ENCODE assay signal across 10 cellular contexts in the genomic region with DNA sequence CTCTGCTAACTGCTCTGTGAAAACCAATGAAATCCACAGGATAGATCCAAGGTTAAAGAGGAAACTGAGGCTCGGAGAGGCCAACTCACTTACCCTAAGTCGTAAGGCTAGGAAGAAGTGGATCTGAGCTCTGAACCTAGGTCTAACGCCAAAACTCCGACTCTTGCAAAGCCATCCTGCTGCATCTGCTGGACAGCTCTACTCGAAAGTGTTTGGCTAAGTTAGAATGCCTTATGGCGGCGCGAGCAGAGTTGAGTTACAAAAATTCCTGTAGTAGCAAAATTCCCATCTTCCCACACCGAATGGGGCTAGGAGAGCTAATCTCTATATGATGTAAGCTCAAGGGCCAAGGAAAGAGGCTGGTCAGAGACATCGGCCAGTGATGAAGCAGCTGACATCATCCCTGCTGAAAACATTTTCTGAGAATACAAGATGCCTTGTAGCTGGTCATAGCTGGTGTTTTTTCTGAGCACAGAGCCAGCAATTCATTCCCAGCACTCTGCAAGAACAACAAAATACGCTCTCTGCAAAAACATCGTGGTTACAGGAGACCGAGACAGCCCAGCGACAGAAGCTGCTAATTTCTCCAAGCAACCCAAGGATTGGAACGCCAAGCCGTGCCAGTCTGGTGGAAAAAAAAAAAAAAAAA. TPM values are rescaled to one million over a fixed set of nuclear protein-coding genes. Genes with fewer than 3 reads are reported as not detected.
DNase-seq lines count a peak whose midpoint lies in the region; ATAC-seq and TF ChIP-seq lines count a peak whose summit lies in the region.
"Had no signal": no experiment of that assay in that cellular context is flagged by ENCODE, and none has a peak within 500 bp of the region (broad histone marks: within the 10 kb centered on the region; RNA-seq: fewer than 3 reads in every experiment).

No MANE protein-coding gene starts in this region.

- H3K27me3 Mint-ChIP-seq in progenitor cell of endocrine pancreas = no peaks in the 10 kb centered on the region

- H3K4me2 ChIP-seq in GM23248 (ENCODE audit: unreplicated experiment) (peak overlapping the region; percentile 95), SU-DHL-6 (ENCODE audit: low read depth, low read length, poor library complexity, severe bottlenecking) (peak overlapping the region; percentile 73), fibroblast of lung (ENCODE audit: extremely low read depth, insufficient read depth, low read length) (peak overlapping the region; percentile 61)

- H3F3A ChIP-seq in GM23248 (ENCODE audit: insufficient read depth) = no peaks in the 10 kb centered on the region
- H3F3A ChIP-seq in SU-DHL-6 (ENCODE audit: insufficient read depth) = no peaks in the 10 kb centered on the region

- in situ Hi-C loops in GM23248 (cut with MboI) = no loop called here

- no peak for ATAC-seq in HG03469 (IDR thresholded peaks at IDR 0.05; ENCODE audit: unreplicated experiment)
- ATAC-seq in HG02610 (IDR thresholded peaks at IDR 0.05; ENCODE audit: unreplicated experiment) = no peak

- TF ChIP-seq CTCF in SU-DHL-6 (IDR thresholded peaks at IDR 0.05; ENCODE audit: insufficient read depth, low read length, poor library complexity, severe bottlenecking) = no peak
- TF ChIP-seq CTCF in fibroblast of lung (conservative IDR thresholded peaks at IDR 0.05 in 1 of 2, IDR thresholded peaks at IDR 0.05 in 1 of 2; ENCODE audit: low read depth in 1 of 2, low read length in 2 of 2) = no peak
- no peak for TF ChIP-seq CTCF in progenitor cell of endocrine pancreas (IDR thresholded peaks at IDR 0.05; ENCODE audit: unreplicated experiment)

- H3K27ac Mint-ChIP-seq in progenitor cell of endocrine pancreas = no peak overlapping the region

- H3K9me3 ChIP-seq in GM23248 (ENCODE audit: low read depth) (no peaks in the 10 kb centered on the region), SU-DHL-6 (ENCODE audit: insufficient read depth, low read length) (no peaks in the 10 kb centered on the region), fibroblast of lung (ENCODE audit: control insufficient read depth, insufficient read depth, low read depth, low read length) (no peaks in the 10 kb centered on the region)

- no peaks in the 10 kb centered on the region for H3K9me2 ChIP-seq in GM23248 (ENCODE audit: insufficient read depth)
- no peaks in the 10 kb centered on the region for H3K9me2 ChIP-seq in SU-DHL-6 (replicated peaks; ENCODE audit: insufficient read depth, low read length)

- H3K4me1 Mint-ChIP-seq in progenitor cell of endocrine pancreas (ENCODE audit: low read depth) = peaks cover 25% of the 10 kb centered on the region

- H3K27ac ChIP-seq in GM23248 (0 out of 2 replicates have a peak overlapping the region, but pooled peaks have one; percentile 1), SU-DHL-6 (ENCODE audit: low read depth, low read length) (no peak overlapping the region), fibroblast of lung (ENCODE audit: insufficient read depth, low read length) (no peak overlapping the region)

- no peaks in the 10 kb centered on the region for H3K27me3 ChIP-seq in GM23248 (replicated peaks; ENCODE audit: insufficient read depth)
- no peaks in the 10 kb centered on the region for H3K27me3 ChIP-seq in SU-DHL-6 (ENCODE audit: low read length)
- H3K27me3 ChIP-seq in fibroblast of lung (ENCODE audit: control insufficient read depth, insufficient read depth, low read length) = no peaks in the 10 kb centered on the region

- peak overlapping the region; percentile 99 for H3K4me3 Mint-ChIP-seq in progenitor cell of endocrine pancreas (ENCODE audit: low read depth)

- H2AFZ ChIP-seq in GM23248 (no peak overlapping the region), SU-DHL-6 (ENCODE audit: low read depth, low read length, severe bottlenecking) (no peak overlapping the region), fibroblast of lung (ENCODE audit: low read length) (no peak overlapping the region)

- WGBS in GM23248 (ENCODE audit: low coverage in 1 of 2, low lambda C conversion rate in 2 of 2, missing lambda C conversion rate in 2 of 2), 2 experiments = 65 to 68% methylated on average over 16 of the region's 16 CpGs

- H3K9ac ChIP-seq in GM23248 = peak overlapping the region; percentile 93
- H3K9ac ChIP-seq in SU-DHL-6 (ENCODE audit: low read length) = no peak overlapping the region; the same call in 1 of the 2 replicates
- no peak overlapping the region for H3K9ac ChIP-seq in fibroblast of lung (ENCODE audit: insufficient read depth, low read length)

- H3K9me3 Mint-ChIP-seq in progenitor cell of endocrine pancreas (ENCODE audit: low read depth) = no peaks in the 10 kb centered on the region

- H3K4me1 ChIP-seq in GM23248 (ENCODE audit: insufficient read depth) (peaks cover 21% of the 10 kb centered on the region), fibroblast of lung (ENCODE audit: control insufficient read depth, extremely low read depth, insufficient read depth, low read length) (peaks cover 4% of the 10 kb centered on the region)

- peaks cover 68% of the 10 kb centered on the region for H3K79me2 ChIP-seq in GM23248 (ENCODE audit: insufficient read depth)
- peaks cover 42% of the 10 kb centered on the region for H3K79me2 ChIP-seq in SU-DHL-6 (ENCODE audit: insufficient read depth, low read length)
- peaks cover 48% of the 10 kb centered on the region for H3K79me2 ChIP-seq in fibroblast of lung (ENCODE audit: control insufficient read depth, insufficient read depth, low read length)

- H3K36me3 ChIP-seq in GM23248 (ENCODE audit: low read depth) (no peaks in the 10 kb centered on the region), SU-DHL-6 (ENCODE audit: low read length) (no peaks in the 10 kb centered on the region), fibroblast of lung (ENCODE audit: control insufficient read depth, insufficient read depth, low read length) (no peaks in the 10 kb centered on the region)

- H4K20me1 ChIP-seq in GM23248 (ENCODE audit: insufficient read depth) (no peaks in the 10 kb centered on the region), SU-DHL-6 (ENCODE audit: low read depth, low read length) (no peaks in the 10 kb centered on the region), fibroblast of lung (ENCODE audit: control insufficient read depth, extremely low read depth, insufficient read depth, low read length) (no peaks in the 10 kb centered on the region)

- H3K36me3 Mint-ChIP-seq in progenitor cell of endocrine pancreas (ENCODE audit: insufficient read depth) = no peaks in the 10 kb centered on the region

- peak; percentile 49 for DNase-seq in GM23248
- peak in 1 of 2 donors; percentile 32 for DNase-seq in fibroblast of lung (ENCODE audit: low read depth in 2 of 2)
- no peak for DNase-seq in progenitor cell of endocrine pancreas (ENCODE audit: low spot score, unreplicated experiment)
- no peak for DNase-seq in DMS 273 treated with DMSO at 0.1 percent for 48 hours (lab: John Stamatoyannopoulos, UW)
- DNase-seq in DMS79 (lab: John Stamatoyannopoulos, UW) = no peak
- DNase-seq: amniotic stem cell, GOT3 had no signal

- H3K4me3 ChIP-seq in GM23248 = peak overlapping the region; percentile 91
- H3K4me3 ChIP-seq in SU-DHL-6 (ENCODE audit: insufficient read depth, low read length, poor library complexity, severe bottlenecking) = no peak overlapping the region
- peak overlapping the region in 1 of 4 experiments; percentile 90 for H3K4me3 ChIP-seq in fibroblast of lung (replicated peaks in 1 of 4; ENCODE audit: control extremely low read depth in 1 of 4, insufficient read depth in 1 of 4, low read depth in 3 of 4, low read length in 4 of 4)

RNA-seq across cellular contexts. Expression of a gene that starts 1.8 kb away (rescaled TPM):
- total RNA-seq in GM23248 (2014; rRNA removed; shearing (Covaris generic)) = 3.1 and 4.8 TPM in 2 replicates
- polyA plus RNA-seq in GM23248 (2016; fragmentation: Nextera tagmentation; extraction: Ambion mirVana) (4.2 and 4.6 TPM in 2 replicates), fibroblast of lung (3.6 and 4.2 TPM in 2 replicates)
- total RNA-seq in fibroblast of lung (1.0 and 2.0 TPM in 2 replicates), progenitor cell of endocrine pancreas (9.5 and 10.2 TPM in 2 replicates)
- 4.6 and 4.9 TPM in 2 replicates for polyA plus RNA-seq in fibroblast of lung (2012)
- polyA minus RNA-seq in fibroblast of lung (ENCODE audit: low replicate concordance) = 4.6 and 5.1 TPM in 2 replicates

RNA-seq across cellular contexts. Expression of a gene that starts 22.7 kb away (rescaled TPM):
- total RNA-seq in GM23248 (2014; rRNA removed; shearing (Covaris generic)) = 69.6 and 96.0 TPM in 2 replicates
- 70.4 and 72.7 TPM in 2 replicates for polyA plus RNA-seq in GM23248 (2016; fragmentation: Nextera tagmentation; extraction: Ambion mirVana)
- 50.3 and 65.2 TPM in 2 replicates for total RNA-seq in fibroblast of lung
- polyA plus RNA-seq in fibroblast of lung = 70.2 and 93.9 TPM in 2 replicates
- polyA plus RNA-seq in fibroblast of lung (2012) = 57.8 and 75.8 TPM in 2 replicates
- polyA minus RNA-seq in fibroblast of lung (ENCODE audit: low replicate concordance) = 53.6 and 77.4 TPM in 2 replicates
- total RNA-seq in progenitor cell of endocrine pancreas = 56.6 and 62.3 TPM in 2 replicates
